9 cellular contexts compared by ENCODE assay signal in the genomic region with DNA sequence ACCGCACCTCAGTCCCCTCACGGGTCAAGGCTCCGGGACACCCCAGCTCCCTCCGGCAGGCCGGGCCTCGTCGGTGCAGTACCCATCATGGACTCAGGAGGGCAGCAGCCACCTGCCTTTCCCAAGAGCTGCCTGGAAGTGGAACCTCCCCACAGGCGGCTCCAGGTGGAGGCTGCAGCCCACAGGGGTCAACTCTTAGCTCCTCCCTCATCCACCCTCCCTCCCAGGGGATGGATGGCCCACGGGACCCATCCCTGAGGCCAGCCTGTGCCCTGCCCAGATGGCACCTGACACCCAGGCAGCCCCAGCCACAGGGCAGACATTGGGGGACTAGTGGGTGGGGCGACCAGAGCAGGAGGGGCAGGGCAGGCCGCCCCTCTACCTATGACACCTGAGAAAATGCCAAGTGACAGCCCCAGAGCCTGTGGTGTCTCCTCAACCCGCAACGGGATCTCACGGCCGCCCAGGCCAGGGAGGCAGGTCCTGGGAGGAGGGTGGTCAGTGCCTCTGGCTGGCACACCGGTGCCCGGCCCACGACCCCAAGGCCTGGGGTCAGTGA. TPM values are rescaled to one million over a fixed set of nuclear protein-coding genes. Genes with fewer than 3 reads are reported as not detected.
DNase-seq lines count a peak whose midpoint lies in the region; ATAC-seq lines count a peak whose summit lies in the region.
"Had no signal": no experiment of that assay in that cellular context is flagged by ENCODE, and none has a peak within 500 bp of the region (broad histone marks: within the 10 kb centered on the region; RNA-seq: fewer than 3 reads in every experiment).

No MANE protein-coding gene starts in this region.

- H3K27ac Mint-ChIP-seq in activated naive CD8-positive, alpha-beta T cell treated with anti-CD3 and anti-CD28 coated beads, Interleukin-2, amount 50 U/mL, for 24 hours = no peak overlapping the region

- no peaks in the 10 kb centered on the region for H3K9me3 Mint-ChIP-seq in activated naive CD8-positive, alpha-beta T cell treated with anti-CD3 and anti-CD28 coated beads, Interleukin-2, amount 50 U/mL, for 24 hours

- no peak overlapping the region for H3K4me3 ChIP-seq in Jurkat, Clone E6-1 (ENCODE audit: low read length)

- H3K27me3 Mint-ChIP-seq in activated naive CD8-positive, alpha-beta T cell treated with anti-CD3 and anti-CD28 coated beads, Interleukin-2, amount 50 U/mL, for 24 hours = peaks cover 15% of the 10 kb centered on the region

- DNase-seq in ELF-1 (ENCODE audit: low read depth, low spot score) (peak; percentile 92), T follicular helper cell (ENCODE audit: low read depth) (peak; percentile 61), left cardiac atrium (peak; percentile 75), renal cortical epithelial cell (ENCODE audit: low read depth) (peak; percentile 45)
- DNase-seq in Jurkat, Clone E6-1 (ENCODE audit: low read depth, low spot score) = peak; percentile 29
- DNase-seq in activated naive CD8-positive, alpha-beta T cell treated with anti-CD3 and anti-CD28 coated beads, Interleukin-2, amount 50 U/mL, for 24 hours = peak; percentile 82

- no peak overlapping the region for H3K4me3 Mint-ChIP-seq in activated naive CD8-positive, alpha-beta T cell treated with anti-CD3 and anti-CD28 coated beads, Interleukin-2, amount 50 U/mL, for 24 hours

- H3K4me1 Mint-ChIP-seq in activated naive CD8-positive, alpha-beta T cell treated with anti-CD3 and anti-CD28 coated beads, Interleukin-2, amount 50 U/mL, for 24 hours = peaks cover 3% of the 10 kb centered on the region

- peak; percentile 76 for ATAC-seq in activated naive CD8-positive, alpha-beta T cell treated with anti-CD3 and anti-CD28 coated beads, Interleukin-2, amount 50 U/mL, for 24 hours
- ATAC-seq in left cardiac atrium (peak; percentile 73 to 83), HG03378 (IDR thresholded peaks at IDR 0.05; ENCODE audit: unreplicated experiment) (no peak), HG02870 (IDR thresholded peaks at IDR 0.05; ENCODE audit: unreplicated experiment) (no peak)

- intact Hi-C loops in left cardiac atrium (cut with DNase I) = loop anchor here in 1 of 2 donors (1.0 kb wide), 1 partner anchor 31 kb away; no protein-coding TSS in a partner anchor

- no peaks in the 10 kb centered on the region for H3K36me3 Mint-ChIP-seq in activated naive CD8-positive, alpha-beta T cell treated with anti-CD3 and anti-CD28 coated beads, Interleukin-2, amount 50 U/mL, for 24 hours (ENCODE audit: low read depth)

RNA-seq across cellular contexts. Expression of a gene that starts 1.2 kb away (rescaled TPM):
- 3.3 TPM for polyA plus RNA-seq in Jurkat, Clone E6-1 (2012; ENCODE audit: insufficient read depth, insufficient read length)
- total RNA-seq in left cardiac atrium (1 to 10 TPM in 1 of 2 donors, under 1 TPM in 1; 0.68 to 2.3 TPM), renal cortical epithelial cell (6.4 and 15.5 TPM in 2 replicates)
- total RNA-seq: mononuclear cell had no signal

Comparison
In these comparisons a context has a peak if more than half of its experiments do, and no peak if none do; other contexts are left out.
1. DNase-seq: peak in every context shown above with its lines; median percentile 92 in ELF-1; 82 in activated naive CD8-positive, alpha-beta T cell treated with anti-CD3 and anti-CD28 coated beads, Interleukin-2, amount 50 U/mL, for 24 hours; 75 in left cardiac atrium; 61 in T follicular helper cell; 45 in renal cortical epithelial cell; 29 in Jurkat, Clone E6-1.
2. ATAC-seq: peak in activated naive CD8-positive, alpha-beta T cell treated with anti-CD3 and anti-CD28 coated beads, Interleukin-2, amount 50 U/mL, for 24 hours (single experiment) and left cardiac atrium (2 of 2); none in HG03378 (single experiment) and HG02870 (single experiment).